Comparison of ENCODE assay signal across 11 cellular contexts in the genomic region with DNA sequence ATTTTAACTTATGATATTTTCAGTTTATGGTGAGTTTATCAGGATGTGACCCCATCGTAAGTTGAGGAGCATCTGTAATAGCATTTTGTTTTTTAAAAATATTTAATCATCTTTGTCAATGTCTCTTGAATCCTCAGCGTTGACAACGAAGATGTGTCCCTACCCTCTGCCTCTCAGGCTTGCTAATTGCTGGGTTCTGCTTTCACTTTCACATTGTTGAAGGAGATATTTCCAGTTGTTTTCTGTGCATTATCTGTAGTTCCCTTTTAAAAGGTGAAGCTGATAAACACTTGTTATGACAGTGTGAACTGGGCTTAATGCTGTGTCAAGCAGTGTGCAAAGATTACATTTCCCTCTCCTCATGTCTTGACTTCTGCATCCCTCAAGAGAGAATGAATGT.
DNase-seq lines count a peak whose midpoint lies in the region; ATAC-seq and TF ChIP-seq lines count a peak whose summit lies in the region.
"Had no signal": no experiment of that assay in that cellular context is flagged by ENCODE, and none has a peak within 500 bp of the region (broad histone marks: within the 10 kb centered on the region; RNA-seq: fewer than 3 reads in every experiment).

No MANE protein-coding gene starts in this region.

- peaks cover 18% of the 10 kb centered on the region for H3K4me1 Mint-ChIP-seq in activated naive CD4-positive, alpha-beta T cell treated with anti-CD3 and anti-CD28 coated beads, Interleukin-2, amount 50 U/mL, for 24 hours
- H3K4me1 Mint-ChIP-seq in T-helper 2 cell treated with Interferon-gamma antibody and Interleukin-4, amounts not matched to agents 5 μg/mL and 100 μg/mL, for 36 hours (ENCODE audit: low read depth): peaks cover 8% of the 10 kb centered on the region
- H3K4me1 Mint-ChIP-seq in stimulated activated naive B cell treated with anti-CD40 and anti-IgM and Interleukin-4, amounts not matched to agents 10 μg/mL and 1 μg/mL and 100 μg/mL, for 72 hours: peaks cover 19 to 24% of the 10 kb centered on the region in 2 donors

- peak; percentile 79 to 83 for ATAC-seq in stimulated activated naive B cell treated with anti-CD40 and anti-IgM and Interleukin-4, amounts not matched to agents 10 μg/mL and 1 μg/mL and 100 μg/mL, for 72 hours (replicated peaks)
- ATAC-seq in GM21723 (IDR thresholded peaks at IDR 0.05; ENCODE audit: unreplicated experiment): no peak
- ATAC-seq: psoas muscle had no signal

- H3K9me3 Mint-ChIP-seq in activated naive CD4-positive, alpha-beta T cell treated with anti-CD3 and anti-CD28 coated beads, Interleukin-2, amount 50 U/mL, for 24 hours: no peaks in the 10 kb centered on the region
- H3K9me3 Mint-ChIP-seq in T-helper 2 cell treated with Interferon-gamma antibody and Interleukin-4, amounts not matched to agents 5 μg/mL and 100 μg/mL, for 36 hours: no peaks in the 10 kb centered on the region
- no peaks in the 10 kb centered on the region for H3K9me3 Mint-ChIP-seq in stimulated activated naive B cell treated with anti-CD40 and anti-IgM and Interleukin-4, amounts not matched to agents 10 μg/mL and 1 μg/mL and 100 μg/mL, for 72 hours

- DNase-seq in activated naive CD4-positive, alpha-beta T cell (lab: John Stamatoyannopoulos, UW): no peak
- DNase-seq in T-helper 2 cell treated with Interferon-gamma antibody and Interleukin-4, amounts not matched to agents 5 μg/mL and 100 μg/mL, for 36 hours (ENCODE audit: low spot score): no peak
- DNase-seq in erythroblast (lab: John Stamatoyannopoulos, UW) (peak; percentile 24 to 34), HK-2 (ENCODE audit: unreplicated experiment) (no peak), SHP77 (lab: John Stamatoyannopoulos, UW) (no peak)
- DNase-seq in stimulated activated naive B cell treated with anti-CD40 and anti-IgM and Interleukin-4, amounts not matched to agents 10 μg/mL and 1 μg/mL and 100 μg/mL, for 72 hours: no peak
- DNase-seq: amniotic stem cell; psoas muscle; stimulated activated CD4-positive, alpha-beta T cell treated with anti-CD3 and anti-CD28 coated beads, Interleukin-1b, Interleukin-23, amount 100 ng/mL, for 48 hours had no signal

- H3K36me3 Mint-ChIP-seq in activated naive CD4-positive, alpha-beta T cell treated with anti-CD3 and anti-CD28 coated beads, Interleukin-2, amount 50 U/mL, for 24 hours: peaks cover 18% of the 10 kb centered on the region
- peaks cover 73% of the 10 kb centered on the region for H3K36me3 Mint-ChIP-seq in T-helper 2 cell treated with Interferon-gamma antibody and Interleukin-4, amounts not matched to agents 5 μg/mL and 100 μg/mL, for 36 hours (ENCODE audit: low read depth)
- peaks cover 44 to 71% of the 10 kb centered on the region in 2 donors for H3K36me3 Mint-ChIP-seq in stimulated activated naive B cell treated with anti-CD40 and anti-IgM and Interleukin-4, amounts not matched to agents 10 μg/mL and 1 μg/mL and 100 μg/mL, for 72 hours

- no peaks in the 10 kb centered on the region for H3K27me3 Mint-ChIP-seq in activated naive CD4-positive, alpha-beta T cell treated with anti-CD3 and anti-CD28 coated beads, Interleukin-2, amount 50 U/mL, for 24 hours
- no peaks in the 10 kb centered on the region for H3K27me3 Mint-ChIP-seq in T-helper 2 cell treated with Interferon-gamma antibody and Interleukin-4, amounts not matched to agents 5 μg/mL and 100 μg/mL, for 36 hours (ENCODE audit: low read depth)
- H3K27me3 Mint-ChIP-seq in stimulated activated naive B cell treated with anti-CD40 and anti-IgM and Interleukin-4, amounts not matched to agents 10 μg/mL and 1 μg/mL and 100 μg/mL, for 72 hours: no peaks in the 10 kb centered on the region

- peak overlapping the region; percentile 65 for H3K27ac Mint-ChIP-seq in activated naive CD4-positive, alpha-beta T cell treated with anti-CD3 and anti-CD28 coated beads, Interleukin-2, amount 50 U/mL, for 24 hours
- peak overlapping the region; percentile 81 for H3K27ac Mint-ChIP-seq in T-helper 2 cell treated with Interferon-gamma antibody and Interleukin-4, amounts not matched to agents 5 μg/mL and 100 μg/mL, for 36 hours
- H3K27ac Mint-ChIP-seq in stimulated activated naive B cell treated with anti-CD40 and anti-IgM and Interleukin-4, amounts not matched to agents 10 μg/mL and 1 μg/mL and 100 μg/mL, for 72 hours: peak overlapping the region; percentile 81

- peak overlapping the region; percentile 23 for H3K4me3 Mint-ChIP-seq in activated naive CD4-positive, alpha-beta T cell treated with anti-CD3 and anti-CD28 coated beads, Interleukin-2, amount 50 U/mL, for 24 hours
- peak overlapping the region; percentile 59 for H3K4me3 Mint-ChIP-seq in T-helper 2 cell treated with Interferon-gamma antibody and Interleukin-4, amounts not matched to agents 5 μg/mL and 100 μg/mL, for 36 hours
- peak overlapping the region; percentile 14 to 21 for H3K4me3 Mint-ChIP-seq in stimulated activated naive B cell treated with anti-CD40 and anti-IgM and Interleukin-4, amounts not matched to agents 10 μg/mL and 1 μg/mL and 100 μg/mL, for 72 hours

- no peak for TF ChIP-seq POLR2A in erythroblast (IDR thresholded peaks at IDR 0.05; ENCODE audit: low read length)

Comparison
In these comparisons a context has a peak if more than half of its experiments do, and no peak if none do; other contexts are left out.
1. DNase-seq: peak in erythroblast (2 of 2); none in activated naive CD4-positive, alpha-beta T cell (0 of 4), T-helper 2 cell treated with Interferon-gamma antibody and Interleukin-4, amounts not matched to agents 5 μg/mL and 100 μg/mL, for 36 hours (single experiment), stimulated activated naive B cell treated with anti-CD40 and anti-IgM and Interleukin-4, amounts not matched to agents 10 μg/mL and 1 μg/mL and 100 μg/mL, for 72 hours (single experiment), HK-2 (single experiment) and SHP77 (0 of 2).
2. Peak in every context shown above with its lines, with median percentiles within 50 percentile points of each other: H3K27ac Mint-ChIP-seq and H3K4me3 Mint-ChIP-seq.